15 cellular contexts compared by ENCODE assay signal in the genomic region with DNA sequence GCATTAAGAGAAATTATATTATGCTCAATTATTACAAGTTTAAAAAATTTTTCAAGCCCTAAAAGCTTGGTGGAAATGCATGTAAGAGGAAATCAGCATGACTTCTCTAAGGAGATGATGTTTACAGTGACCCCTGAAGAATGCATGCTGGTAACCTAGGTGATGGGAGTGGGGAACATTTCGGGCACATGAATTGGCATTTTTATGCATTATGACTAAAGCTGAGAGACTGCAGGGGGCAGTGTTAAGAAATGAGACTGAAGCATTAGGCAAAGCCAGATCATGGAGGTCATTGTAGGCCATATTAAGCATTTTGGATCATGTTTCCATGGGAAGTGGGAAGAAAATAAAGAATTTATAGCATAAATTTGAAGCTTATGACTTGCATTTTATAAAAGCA.
A peak's percentile ranks its signal among the peaks of the same experiment; 100 is the strongest.
DNase-seq lines count a peak whose midpoint lies in the region; ATAC-seq and TF ChIP-seq lines count a peak whose summit lies in the region.
"Had no signal": no experiment of that assay in that cellular context is flagged by ENCODE, and none has a peak within 500 bp of the region (broad histone marks: within the 10 kb centered on the region; RNA-seq: fewer than 3 reads in every experiment).

No MANE protein-coding gene starts in this region.

- H3K4me1 Mint-ChIP-seq in Caco-2 (ENCODE audit: low read depth, unreplicated experiment), result no peaks in the 10 kb centered on the region
- H3K4me1 Mint-ChIP-seq: activated naive CD8-positive, alpha-beta T cell treated with anti-CD3 and anti-CD28 coated beads, Interleukin-2, amount 50 U/mL, for 24 hours had no signal

- H3K9me3 ChIP-seq in cardiac muscle cell (ENCODE audit: low read depth) (no peaks in the 10 kb centered on the region), Caco-2 (no peaks in the 10 kb centered on the region)
- H3K9me3 ChIP-seq: heart right ventricle, prostate gland had no signal

- H3K9me3 Mint-ChIP-seq in Caco-2 (ENCODE audit: unreplicated experiment), result no peaks in the 10 kb centered on the region
- H3K9me3 Mint-ChIP-seq: activated naive CD8-positive, alpha-beta T cell treated with anti-CD3 and anti-CD28 coated beads, Interleukin-2, amount 50 U/mL, for 24 hours had no signal

- no peak overlapping the region for H3K27ac ChIP-seq in cardiac muscle cell
- H3K27ac ChIP-seq: prostate gland had no signal

- CTCF ChIA-PET in Caco-2 (lab: Charles Lee), result no interaction called here

- DNase-seq in cardiac muscle cell (ENCODE audit: low read depth in 1 of 2, low spot score in 1 of 2) (peak in 1 of 2 donors; percentile 42), left cardiac atrium (no peak), SW 1271 (lab: John Stamatoyannopoulos, UW) (peak; percentile 50 to 68), fibroblast of the conjunctiva (ENCODE audit: low read depth) (peak; percentile 61), amygdala (lab: John Stamatoyannopoulos, UW) (no peak), Caco-2 (no peak), left ventricle myocardium superior (no peak)
- no peak for DNase-seq in stimulated activated CD4-positive, alpha-beta T cell treated with anti-CD3 and anti-CD28 coated beads, Interleukin-4, amount 100 ng/mL, for 1 hour
- DNase-seq: activated CD4-positive, alpha-beta T cell treated with anti-CD3 and anti-CD28 coated beads for 4 hours; activated naive CD8-positive, alpha-beta T cell treated with anti-CD3 and anti-CD28 coated beads, Interleukin-2, amount 50 U/mL, for 24 hours; C1 segment of cervical spinal cord; heart right ventricle; KBM-7; stimulated activated CD8-positive, alpha-beta memory T cell treated with anti-CD3 and anti-CD28 coated beads, Interleukin-4, amount 100 ng/mL, for 48 hours had no signal

- POLR2A ChIA-PET in Caco-2 (lab: Charles Lee), result no interaction called here

- no peaks in the 10 kb centered on the region for H3K36me3 Mint-ChIP-seq in Caco-2 (ENCODE audit: insufficient read depth, unreplicated experiment)

- TF ChIP-seq CTCF in cardiac muscle cell (IDR thresholded peaks at IDR 0.05; ENCODE audit: low read depth, low read length) (peak; percentile 19), Caco-2 (IDR thresholded peaks at IDR 0.05; ENCODE audit: insufficient read depth in 1 of 2, low read depth in 1 of 2, low read length in 1 of 2, severe bottlenecking in 1 of 2, unreplicated experiment in 1 of 2) (no peak)

- H3K27me3 ChIP-seq in cardiac muscle cell (no peaks in the 10 kb centered on the region), Caco-2 (replicated peaks; ENCODE audit: control insufficient read depth, insufficient read depth, low read length) (no peaks in the 10 kb centered on the region)
- H3K27me3 ChIP-seq: heart right ventricle had no signal

- intact Hi-C loops in left cardiac atrium (cut with DNase I), result no loop called here
- intact Hi-C loops in Caco-2 (cut with micrococcal nuclease; ENCODE audit: unreplicated experiment), result no loop called here
- intact Hi-C loops in left ventricle myocardium superior (cut with micrococcal nuclease), result no loop called here

- BruUV-seq in Caco-2 (replicated peaks; lab: Mats Ljungman, UMichigan), result no TSS peak

- H3K27ac Mint-ChIP-seq in Caco-2 (ENCODE audit: unreplicated experiment), result no peak overlapping the region
- H3K27ac Mint-ChIP-seq: activated naive CD8-positive, alpha-beta T cell treated with anti-CD3 and anti-CD28 coated beads, Interleukin-2, amount 50 U/mL, for 24 hours had no signal

- ATAC-seq in left cardiac atrium (no peak), left ventricle myocardium superior (no peak)
- ATAC-seq: activated naive CD8-positive, alpha-beta T cell treated with anti-CD3 and anti-CD28 coated beads, Interleukin-2, amount 50 U/mL, for 24 hours; heart right ventricle had no signal

- H3K36me3 ChIP-seq in cardiac muscle cell, result no peaks in the 10 kb centered on the region
- H3K36me3 ChIP-seq in Caco-2 (ENCODE audit: control insufficient read depth, insufficient read depth, low read length), result no peaks in the 10 kb centered on the region
- H3K36me3 ChIP-seq: heart right ventricle, prostate gland had no signal

- no peaks in the 10 kb centered on the region for H3K27me3 Mint-ChIP-seq in Caco-2 (ENCODE audit: insufficient read depth, unreplicated experiment)
- H3K27me3 Mint-ChIP-seq: activated naive CD8-positive, alpha-beta T cell treated with anti-CD3 and anti-CD28 coated beads, Interleukin-2, amount 50 U/mL, for 24 hours had no signal

- no peak overlapping the region for H3K4me3 Mint-ChIP-seq in Caco-2 (ENCODE audit: unreplicated experiment)
- H3K4me3 Mint-ChIP-seq: activated naive CD8-positive, alpha-beta T cell treated with anti-CD3 and anti-CD28 coated beads, Interleukin-2, amount 50 U/mL, for 24 hours had no signal

- H3K4me3 ChIP-seq in cardiac muscle cell (no peak overlapping the region), Caco-2 (ENCODE audit: low read depth, low read length) (no peak overlapping the region)
- H3K4me3 ChIP-seq: heart right ventricle, prostate gland had no signal

- H3K4me1 ChIP-seq in cardiac muscle cell (ENCODE audit: low read depth), result peaks cover 19% of the 10 kb centered on the region
- no peaks in the 10 kb centered on the region for H3K4me1 ChIP-seq in Caco-2
- H3K4me1 ChIP-seq: prostate gland had no signal

Comparison
In these comparisons a context has a peak if more than half of its experiments do, and no peak if none do; other contexts are left out.
1. DNase-seq: peak in SW 1271 (2 of 2) and fibroblast of the conjunctiva (single experiment); none in left cardiac atrium (single experiment), amygdala (0 of 56), Caco-2 (0 of 2), stimulated activated CD4-positive, alpha-beta T cell treated with anti-CD3 and anti-CD28 coated beads, Interleukin-4, amount 100 ng/mL, for 1 hour (single experiment) and left ventricle myocardium superior (single experiment).